ENCODE assay signal across 17 cellular contexts in genomic region chr12:26699237-26699636, GRCh38.
DNase-seq lines count a peak whose midpoint lies in the region; ATAC-seq and TF ChIP-seq lines count a peak whose summit lies in the region.
"Had no signal": no experiment of that assay in that cellular context is flagged by ENCODE, and none has a peak within 500 bp of the region (broad histone marks: within the 10 kb centered on the region; RNA-seq: fewer than 3 reads in every experiment).

No MANE protein-coding gene starts in this region.

- DNase-seq in HCEC 1CT (peak; percentile 84), WTC11 (ENCODE audit: low spot score) (no peak), fibroblast of gingiva (ENCODE audit: low read depth) (peak; percentile 10), NCI-H69 (lab: John Stamatoyannopoulos, UW) (no peak), kidney glomerular epithelial cell (lab: John Stamatoyannopoulos, UW) (no peak)
- DNase-seq: KG1, NCI-H1105 treated with DMSO at 0.1 percent for 48 hours, NCI-H187, NCI-H2171, NCI-H446 treated with DMSO at 0.1 percent for 48 hours, NCI-H82, SJCRH30 had no signal

- H3K36me3 Mint-ChIP-seq in WTC11 = peaks cover 42% of the 10 kb centered on the region

- no peak overlapping the region for H3K4me3 ChIP-seq in ACC112 (ENCODE audit: low read depth, low read length)
- H3K4me3 ChIP-seq: GM12878, SJCRH30 had no signal

- H3K27ac Mint-ChIP-seq in WTC11 = peak overlapping the region; percentile 6; the same call in 1 of the 2 replicates

- no peak overlapping the region for H2AFZ ChIP-seq in ACC112 (ENCODE audit: low read length, unreplicated experiment)

- H3K4me1 Mint-ChIP-seq in WTC11 = peaks cover 30% of the 10 kb centered on the region

- no peak for TF ChIP-seq CTCF in WTC11 (IDR thresholded peaks at IDR 0.05)

- no peak overlapping the region for H3K4me3 Mint-ChIP-seq in WTC11

- H3K4me1 ChIP-seq in ACC112 (ENCODE audit: control insufficient read depth, insufficient read depth, low read length, unreplicated experiment) = peaks cover 33% of the 10 kb centered on the region
- H3K4me1 ChIP-seq: SJCRH30 had no signal

- CTCF ChIA-PET in WTC11 (lab: Charles Lee) = no interaction called here

- H3K27me3 ChIP-seq in ACC112 (ENCODE audit: insufficient read depth, low read length) = no peaks in the 10 kb centered on the region
- H3K27me3 ChIP-seq: SJCRH30 had no signal

- POLR2A ChIA-PET in WTC11 (lab: Charles Lee) = no interaction called here

- H3K79me2 ChIP-seq in ACC112 (ENCODE audit: control insufficient read depth, insufficient read depth, low read length, unreplicated experiment) = no peaks in the 10 kb centered on the region

- H3K27me3 Mint-ChIP-seq in WTC11 (ENCODE audit: low read depth) = no peaks in the 10 kb centered on the region

- H3K27ac ChIP-seq in ACC112 (ENCODE audit: low read depth, low read length) = peak overlapping the region; percentile 54
- H3K27ac ChIP-seq: C4-2B, SJCRH30 had no signal

- peaks cover 3% of the 10 kb centered on the region; the same call in 1 of the 2 replicates for H3K36me3 ChIP-seq in ACC112 (ENCODE audit: insufficient read depth, low read length)
- H3K36me3 ChIP-seq: SJCRH30 had no signal

- ATAC-seq in WTC11 (no peak), GM19463 (IDR thresholded peaks at IDR 0.05; ENCODE audit: unreplicated experiment) (no peak), HG03045 (IDR thresholded peaks at IDR 0.05; ENCODE audit: unreplicated experiment) (no peak)
- ATAC-seq: GM12878 had no signal

- peaks cover 9% of the 10 kb centered on the region for H3K9me3 Mint-ChIP-seq in WTC11

TF ChIP-seq in WTC11, 78 proteins besides CTCF, POLR2A, EP300 and RAD21:
- TF ChIP-seq EMX1 (CRISPR knock-in tag; IDR thresholded peaks at IDR 0.05) (no peak), ZNF263 (CRISPR knock-in tag; IDR thresholded peaks at IDR 0.05; ENCODE audit: low read depth) (no peak), CREM (CRISPR knock-in tag; IDR thresholded peaks at IDR 0.05) (no peak), SMAD3 (CRISPR knock-in tag; IDR thresholded peaks at IDR 0.05; ENCODE audit: borderline replicate concordance) (no peak), GRHL2 (CRISPR knock-in tag; IDR thresholded peaks at IDR 0.05; ENCODE audit: insufficient replicate concordance, severe bottlenecking) (no peak), PRDM15 (CRISPR knock-in tag; IDR thresholded peaks at IDR 0.05) (no peak), HMGA2 (CRISPR knock-in tag; IDR thresholded peaks at IDR 0.05) (no peak), RELA (CRISPR knock-in tag; IDR thresholded peaks at IDR 0.05; ENCODE audit: borderline replicate concordance) (no peak), AR (CRISPR knock-in tag; IDR thresholded peaks at IDR 0.05) (no peak), NR1H2 (CRISPR knock-in tag; IDR thresholded peaks at IDR 0.05) (no peak), ZNF121 (CRISPR knock-in tag; IDR thresholded peaks at IDR 0.05) (no peak), ZNF138 (CRISPR knock-in tag; conservative IDR thresholded peaks at IDR 0.05) (no peak), ZBTB43 (CRISPR knock-in tag; IDR thresholded peaks at IDR 0.05) (no peak)
- TF ChIP-seq, protein P1, sequence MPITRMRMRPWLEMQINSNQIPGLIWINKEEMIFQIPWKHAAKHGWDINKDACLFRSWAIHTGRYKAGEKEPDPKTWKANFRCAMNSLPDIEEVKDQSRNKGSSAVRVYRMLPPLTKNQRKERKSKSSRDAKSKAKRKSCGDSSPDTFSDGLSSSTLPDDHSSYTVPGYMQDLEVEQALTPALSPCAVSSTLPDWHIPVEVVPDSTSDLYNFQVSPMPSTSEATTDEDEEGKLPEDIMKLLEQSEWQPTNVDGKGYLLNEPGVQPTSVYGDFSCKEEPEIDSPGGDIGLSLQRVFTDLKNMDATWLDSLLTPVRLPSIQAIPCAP (CRISPR knock-in tag; IDR thresholded peaks at IDR 0.05) = no peak
- TF ChIP-seq, protein P2, sequence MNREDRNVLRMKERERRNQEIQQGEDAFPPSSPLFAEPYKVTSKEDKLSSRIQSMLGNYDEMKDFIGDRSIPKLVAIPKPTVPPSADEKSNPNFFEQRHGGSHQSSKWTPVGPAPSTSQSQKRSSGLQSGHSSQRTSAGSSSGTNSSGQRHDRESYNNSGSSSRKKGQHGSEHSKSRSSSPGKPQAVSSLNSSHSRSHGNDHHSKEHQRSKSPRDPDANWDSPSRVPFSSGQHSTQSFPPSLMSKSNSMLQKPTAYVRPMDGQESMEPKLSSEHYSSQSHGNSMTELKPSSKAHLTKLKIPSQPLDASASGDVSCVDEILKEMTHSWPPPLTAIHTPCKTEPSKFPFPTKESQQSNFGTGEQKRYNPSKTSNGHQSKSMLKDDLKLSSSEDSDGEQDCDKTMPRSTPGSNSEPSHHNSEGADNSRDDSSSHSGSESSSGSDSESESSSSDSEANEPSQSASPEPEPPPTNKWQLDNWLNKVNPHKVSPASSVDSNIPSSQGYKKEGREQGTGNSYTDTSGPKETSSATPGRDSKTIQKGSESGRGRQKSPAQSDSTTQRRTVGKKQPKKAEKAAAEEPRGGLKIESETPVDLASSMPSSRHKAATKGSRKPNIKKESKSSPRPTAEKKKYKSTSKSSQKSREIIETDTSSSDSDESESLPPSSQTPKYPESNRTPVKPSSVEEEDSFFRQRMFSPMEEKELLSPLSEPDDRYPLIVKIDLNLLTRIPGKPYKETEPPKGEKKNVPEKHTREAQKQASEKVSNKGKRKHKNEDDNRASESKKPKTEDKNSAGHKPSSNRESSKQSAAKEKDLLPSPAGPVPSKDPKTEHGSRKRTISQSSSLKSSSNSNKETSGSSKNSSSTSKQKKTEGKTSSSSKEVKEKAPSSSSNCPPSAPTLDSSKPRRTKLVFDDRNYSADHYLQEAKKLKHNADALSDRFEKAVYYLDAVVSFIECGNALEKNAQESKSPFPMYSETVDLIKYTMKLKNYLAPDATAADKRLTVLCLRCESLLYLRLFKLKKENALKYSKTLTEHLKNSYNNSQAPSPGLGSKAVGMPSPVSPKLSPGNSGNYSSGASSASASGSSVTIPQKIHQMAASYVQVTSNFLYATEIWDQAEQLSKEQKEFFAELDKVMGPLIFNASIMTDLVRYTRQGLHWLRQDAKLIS (CRISPR knock-in tag; IDR thresholded peaks at IDR 0.05; ENCODE audit: borderline replicate concordance) = no peak

Comparison
In these comparisons a context has a peak if more than half of its experiments do, and no peak if none do; other contexts are left out.
1. DNase-seq: peak in HCEC 1CT (single experiment) and fibroblast of gingiva (single experiment); none in WTC11 (single experiment), NCI-H69 (single experiment) and kidney glomerular epithelial cell (single experiment).